ENCODE assay signal across 34 cellular contexts in the genomic region with DNA sequence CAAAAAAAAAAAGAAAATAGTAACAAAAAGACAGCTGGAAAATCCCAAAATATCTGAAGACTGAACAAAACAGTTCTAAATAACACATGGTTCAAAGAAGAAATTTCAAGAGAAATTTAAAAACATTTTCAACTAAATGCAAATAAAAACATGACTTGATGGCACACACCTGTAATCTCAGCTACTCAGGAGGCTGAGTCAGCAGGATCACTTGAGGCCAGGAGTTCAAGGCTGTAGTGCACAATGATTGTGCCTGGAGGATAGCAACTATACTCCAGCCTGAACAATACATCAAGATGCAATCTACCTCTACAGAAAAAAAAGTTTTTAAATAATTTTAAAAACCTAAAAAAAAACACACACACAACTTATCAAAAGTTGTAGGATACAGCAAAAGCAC.
"Had no signal": no experiment of that assay in that cellular context is flagged by ENCODE, and none has a peak within 500 bp of the region (broad histone marks: within the 10 kb centered on the region; RNA-seq: fewer than 3 reads in every experiment).

No MANE protein-coding gene starts in this region.

- H3K27ac Mint-ChIP-seq: activated B cell treated with CpG ODN at 0.5 μM for 24 hours; activated CD4-positive, alpha-beta memory T cell treated with anti-CD3 and anti-CD28 coated beads for 36 hours; activated CD4-positive, alpha-beta T cell treated with anti-CD3 and anti-CD28 coated beads, Interleukin-2, amount 10 ng/mL, durations not matched to agents 24 days and 14 days; activated CD8-positive, alpha-beta memory T cell treated with anti-CD3 and anti-CD28 coated beads, Interleukin-2, amount 10 ng/mL, durations not matched to agents 7 days and 5 days; activated CD8-positive, alpha-beta T cell treated with anti-CD3 and anti-CD28 coated beads for 36 hours; activated naive CD4-positive, alpha-beta T cell treated with anti-CD3 and anti-CD28 coated beads for 36 hours; activated naive CD4-positive, alpha-beta T cell treated with anti-CD3 and anti-CD28 coated beads, Interleukin-2, amount 50 U/mL, for 72 hours; activated naive CD8-positive, alpha-beta T cell treated with anti-CD3 and anti-CD28 coated beads for 36 hours; T-helper 1 cell treated with Interleukin-12 subunit alpha and Interleukin-12 subunit beta and Interleukin-4 antibody, amounts not matched to agents 30 μg/mL and 1 μg/mL, for 36 hours; T-helper 2 cell treated with Interferon-gamma antibody and Interleukin-4, amounts not matched to agents 5 μg/mL and 100 μg/mL, for 36 hours had no signal

- H3K27me3 ChIP-seq: adrenal gland, body of pancreas, brain microvascular endothelial cell, breast epithelium had no signal

- H3K4me1 ChIP-seq: breast epithelium had no signal

- H3K4me3 Mint-ChIP-seq: activated B cell treated with CpG ODN at 0.5 μM for 24 hours; activated CD4-positive, alpha-beta memory T cell treated with anti-CD3 and anti-CD28 coated beads for 36 hours; activated CD4-positive, alpha-beta T cell treated with anti-CD3 and anti-CD28 coated beads, Interleukin-2, amount 10 ng/mL, durations not matched to agents 24 days and 14 days; activated CD8-positive, alpha-beta memory T cell treated with anti-CD3 and anti-CD28 coated beads, Interleukin-2, amount 10 ng/mL, durations not matched to agents 7 days and 5 days; activated CD8-positive, alpha-beta T cell treated with anti-CD3 and anti-CD28 coated beads for 36 hours; activated naive CD4-positive, alpha-beta T cell treated with anti-CD3 and anti-CD28 coated beads for 36 hours; activated naive CD8-positive, alpha-beta T cell treated with anti-CD3 and anti-CD28 coated beads for 36 hours; activated T-cell treated with anti-CD3 and anti-CD28 coated beads, Interleukin-2, amount 50 U/mL, for 24 hours; T-helper 1 cell treated with Interleukin-12 subunit alpha and Interleukin-12 subunit beta and Interleukin-4 antibody, amounts not matched to agents 30 μg/mL and 1 μg/mL, for 36 hours; T-helper 2 cell treated with Interferon-gamma antibody and Interleukin-4, amounts not matched to agents 5 μg/mL and 100 μg/mL, for 36 hours had no signal

- H3K27ac ChIP-seq: body of pancreas, brain microvascular endothelial cell, breast epithelium, VCaP had no signal

- H3K9me3 ChIP-seq: adrenal gland, body of pancreas, breast epithelium had no signal

- H3K27me3 Mint-ChIP-seq: activated B cell treated with CpG ODN at 0.5 μM for 24 hours; activated CD4-positive, alpha-beta memory T cell treated with anti-CD3 and anti-CD28 coated beads for 36 hours; activated CD4-positive, alpha-beta T cell treated with anti-CD3 and anti-CD28 coated beads, Interleukin-2, amount 10 ng/mL, durations not matched to agents 24 days and 14 days; activated CD8-positive, alpha-beta memory T cell treated with anti-CD3 and anti-CD28 coated beads, Interleukin-2, amount 10 ng/mL, durations not matched to agents 7 days and 5 days; activated CD8-positive, alpha-beta T cell treated with anti-CD3 and anti-CD28 coated beads for 36 hours; activated naive CD8-positive, alpha-beta T cell treated with anti-CD3 and anti-CD28 coated beads for 36 hours; activated T-cell treated with anti-CD3 and anti-CD28 coated beads, Interleukin-2, amount 50 U/mL, for 24 hours had no signal

- H3K36me3 ChIP-seq: adrenal gland, brain microvascular endothelial cell, breast epithelium had no signal

- H3K4me3 ChIP-seq: adrenal gland, body of pancreas, breast epithelium had no signal

- DNase-seq: activated B cell treated with CpG ODN at 0.5 μM for 24 hours; activated CD4-positive, alpha-beta memory T cell treated with anti-CD3 and anti-CD28 coated beads for 36 hours; activated CD4-positive, alpha-beta T cell treated with anti-CD3 and anti-CD28 coated beads for 4 hours; activated CD4-positive, alpha-beta T cell treated with anti-CD3 and anti-CD28 coated beads, Interleukin-2, amount 10 ng/mL, durations not matched to agents 24 days and 14 days; activated CD4-positive, alpha-beta T cell treated with anti-CD3 and anti-CD28 coated beads, Interleukin-2, amount 50 U/mL, for 1 hour; activated CD4-positive, alpha-beta T cell treated with anti-CD3 and anti-CD28 coated beads, Interleukin-2, amount 50 U/mL, for 4 hours; activated CD4-positive, CD25-positive, alpha-beta regulatory T cell treated with anti-CD3 and anti-CD28 coated beads, Interleukin-2, amount 50 U/mL, for 72 hours; activated CD8-positive, alpha-beta memory T cell treated with anti-CD3 and anti-CD28 coated beads for 24 hours; activated CD8-positive, alpha-beta memory T cell treated with anti-CD3 and anti-CD28 coated beads, Interleukin-2, amount 10 ng/mL, durations not matched to agents 7 days and 5 days; activated CD8-positive, alpha-beta memory T cell treated with anti-CD3 and anti-CD28 coated beads, Interleukin-2, amount 50 U/mL, for 48 hours; activated CD8-positive, alpha-beta T cell treated with anti-CD3 and anti-CD28 coated beads for 36 hours; activated effector memory CD4-positive, alpha-beta T cell treated with anti-CD3 and anti-CD28 coated beads, Interleukin-2, amount 50 U/mL, for 16 hours; activated gamma-delta T cell treated with Interleukin-2 at 50 U/mL for 16 hours; activated naive CD4-positive, alpha-beta T cell; activated naive CD4-positive, alpha-beta T cell treated with anti-CD3 and anti-CD28 coated beads for 36 hours; activated naive CD4-positive, alpha-beta T cell treated with anti-CD3 and anti-CD28 coated beads, Interleukin-2, amount 50 U/mL, for 16 hours; activated naive CD8-positive, alpha-beta T cell treated with anti-CD3 and anti-CD28 coated beads for 36 hours; activated T-cell treated with anti-CD3 and anti-CD28 coated beads, Interleukin-2, amount 50 U/mL, for 24 hours; activated T-cell treated with anti-CD3 and anti-CD28 coated beads, Interleukin-2, amount 50 U/mL, for 48 hours; amniotic stem cell; aorta; body of pancreas; brain microvascular endothelial cell; central memory CD4-positive, alpha-beta T cell; T-helper 1 cell; T-helper 9 cell had no signal

- FAIRE-seq: astrocyte, TTC549 had no signal

- ATAC-seq: activated CD8-positive, alpha-beta memory T cell treated with anti-CD3 and anti-CD28 coated beads, Interleukin-2, amount 10 ng/mL, durations not matched to agents 7 days and 5 days; activated CD8-positive, alpha-beta T cell treated with anti-CD3 and anti-CD28 coated beads for 36 hours; activated naive CD4-positive, alpha-beta T cell treated with anti-CD3 and anti-CD28 coated beads, Interleukin-2, amount 50 U/mL, for 72 hours; body of pancreas had no signal

- H3K9me3 Mint-ChIP-seq: T-helper 1 cell treated with Interleukin-12 subunit alpha and Interleukin-12 subunit beta and Interleukin-4 antibody, amounts not matched to agents 30 μg/mL and 1 μg/mL, for 36 hours had no signal
